ENCODE assay signal across 25 cellular contexts in the genomic region with DNA sequence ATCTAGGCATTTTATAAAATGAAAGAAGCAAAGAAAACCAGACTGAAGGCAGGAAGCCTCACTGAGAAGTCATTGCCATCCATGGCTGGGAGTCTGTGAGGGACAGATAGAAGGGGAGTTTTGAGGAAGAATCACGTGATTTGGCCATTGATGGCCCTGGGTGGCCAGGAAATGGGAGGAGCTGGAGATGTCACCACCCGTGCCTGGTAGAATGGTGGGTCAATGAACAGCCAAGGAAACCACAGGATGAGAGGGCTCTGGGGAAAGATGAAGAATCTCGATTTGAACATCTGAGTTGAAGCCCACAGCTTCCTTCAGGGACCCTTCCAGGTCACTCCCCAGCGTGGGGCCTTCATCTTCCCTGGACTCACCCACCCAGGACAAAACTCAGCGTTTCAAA.
DNase-seq lines count a peak whose midpoint lies in the region; ATAC-seq and TF ChIP-seq lines count a peak whose summit lies in the region.
"Had no signal": no experiment of that assay in that cellular context is flagged by ENCODE, and none has a peak within 500 bp of the region (broad histone marks: within the 10 kb centered on the region; RNA-seq: fewer than 3 reads in every experiment).

No MANE protein-coding gene starts in this region.

- DNase-seq in left ventricle myocardium inferior (no peak), heart left ventricle (no peak), coronary artery (ENCODE audit: low spot score) (peak; percentile 55), gastrocnemius medialis (no peak), mesendoderm (no peak), activated gamma-delta T cell (lab: John Stamatoyannopoulos, UW) (no peak)
- no peak for DNase-seq in activated CD4-positive, CD25-positive, alpha-beta regulatory T cell treated with anti-CD3 and anti-CD28 coated beads, Interleukin-2, amount 50 U/mL, for 72 hours
- DNase-seq: activated CD4-positive, alpha-beta memory T cell treated with anti-CD3 and anti-CD28 coated beads for 36 hours; activated CD4-positive, CD25-positive, alpha-beta regulatory T cell; activated naive CD8-positive, alpha-beta T cell treated with anti-CD3 and anti-CD28 coated beads, Interleukin-2, amount 10 ng/mL, durations not matched to agents 7 days and 5 days; Karpas-422; mammary epithelial cell; NCI-H1417 treated with DMSO at 0.1 percent for 48 hours; NCI-H2081; NCI-H226; RPMI8226; stimulated activated CD4-positive, alpha-beta T cell treated with anti-CD3 and anti-CD28 coated beads, Interleukin-4, amount 100 ng/mL, for 24 hours; T-helper 1 cell had no signal

- ATAC-seq in heart left ventricle (no peak), gastrocnemius medialis (no peak), GM21526 (IDR thresholded peaks at IDR 0.05; ENCODE audit: low FRiP score, unreplicated experiment) (no peak)
- ATAC-seq: CD8-positive, alpha-beta T cell; stimulated activated effector memory CD8-positive, alpha-beta T cell treated with anti-CD3 and anti-CD28 coated beads, Interleukin-12 subunit alpha, Interleukin-12 subunit beta, amount 100 ng/mL, for 72 hours had no signal

- H3K27me3 ChIP-seq in left ventricle myocardium inferior (ENCODE audit: low read depth) (no peaks in the 10 kb centered on the region), heart left ventricle (no peaks in the 10 kb centered on the region), gastrocnemius medialis (no peaks in the 10 kb centered on the region), mesendoderm (ENCODE audit: insufficient read depth, low read length, poor library complexity) (no peaks in the 10 kb centered on the region)

- no peak for TF ChIP-seq POLR2A in heart left ventricle (IDR thresholded peaks at IDR 0.05)
- no peak for TF ChIP-seq POLR2A in gastrocnemius medialis (IDR thresholded peaks at IDR 0.05)

- in situ Hi-C loops in gastrocnemius medialis (cut with MboI; ENCODE audit: low sequenced_read_pairs in 4 of 4): no loop called here

- H3K9me3 ChIP-seq in left ventricle myocardium inferior (replicated peaks): no peaks in the 10 kb centered on the region
- no peaks in the 10 kb centered on the region for H3K9me3 ChIP-seq in heart left ventricle
- H3K9me3 ChIP-seq in gastrocnemius medialis: no peaks in the 10 kb centered on the region
- H3K9me3 ChIP-seq: HAP-1, heart right ventricle had no signal

- no peak overlapping the region for H3K56ac ChIP-seq in mesendoderm (ENCODE audit: low read length)

- H3K4me1 ChIP-seq in left ventricle myocardium inferior (peaks cover 9% of the 10 kb centered on the region), heart left ventricle (peaks cover 0 to 21% (median 2%) of the 10 kb centered on the region in 12 donors), gastrocnemius medialis (peaks cover 5 to 12% of the 10 kb centered on the region in 2 donors), mesendoderm (ENCODE audit: control insufficient read depth, low read depth, low read length) (no peaks in the 10 kb centered on the region)
- H3K4me1 ChIP-seq: HAP-1 had no signal

- no peak overlapping the region for H2AK5ac ChIP-seq in mesendoderm (ENCODE audit: low read length)

- H3K79me1 ChIP-seq in mesendoderm (ENCODE audit: low read length): no peaks in the 10 kb centered on the region

- no peak overlapping the region for H2BK5ac ChIP-seq in mesendoderm (ENCODE audit: low read length)

- 35 to 49% (median 48%) methylated on average over 5 of the region's 5 CpGs for whole genome bisulfite sequencing in heart left ventricle, 4 donors
- no CpG with 5 or more reads among the region's 5 CpGs for WGBS in mesendoderm (ENCODE audit: extremely low coverage, insufficient coverage, low lambda C conversion rate)

- no peak overlapping the region for H3K4me3 ChIP-seq in left ventricle myocardium inferior
- no peak overlapping the region for H3K4me3 ChIP-seq in heart left ventricle
- H3K4me3 ChIP-seq in coronary artery: no peak overlapping the region
- H3K4me3 ChIP-seq in gastrocnemius medialis: no peak overlapping the region
- no peak overlapping the region for H3K4me3 ChIP-seq in mesendoderm (ENCODE audit: low read length)
- H3K4me3 ChIP-seq: HAP-1, heart right ventricle had no signal

- H3K36me3 ChIP-seq in left ventricle myocardium inferior (no peaks in the 10 kb centered on the region), heart left ventricle (no peaks in the 10 kb centered on the region), gastrocnemius medialis (no peaks in the 10 kb centered on the region), mesendoderm (ENCODE audit: control insufficient read depth, insufficient read depth, low read length) (no peaks in the 10 kb centered on the region)
- H3K36me3 ChIP-seq: HAP-1, heart right ventricle had no signal

- H3K27ac ChIP-seq in left ventricle myocardium inferior (replicated peaks): peak overlapping the region; percentile 7
- peak overlapping the region in 5 of 12 donors; percentile 2 to 60 (median 30) for H3K27ac ChIP-seq in heart left ventricle
- peak overlapping the region; percentile 79 to 83 for H3K27ac ChIP-seq in coronary artery
- peak overlapping the region; percentile 37 to 61 (median 52) for H3K27ac ChIP-seq in gastrocnemius medialis
- H3K27ac ChIP-seq in mesendoderm (ENCODE audit: low read depth, low read length): no peak overlapping the region
- H3K27ac ChIP-seq: epithelial cell of prostate, HL-60 had no signal

- H3K23ac ChIP-seq in mesendoderm (ENCODE audit: low read length): no peak overlapping the region

- no peak overlapping the region for H2BK15ac ChIP-seq in mesendoderm (replicated peaks; ENCODE audit: low read depth)

- no peak overlapping the region for H3K4me2 ChIP-seq in mesendoderm (ENCODE audit: low read length)

- no peak overlapping the region for H3K18ac ChIP-seq in mesendoderm (ENCODE audit: low read length)

- no peak overlapping the region for H3K9ac ChIP-seq in mesendoderm (ENCODE audit: low read length)

- no peak overlapping the region for H4K5ac ChIP-seq in mesendoderm (ENCODE audit: low read length)

- H2BK120ac ChIP-seq in mesendoderm (ENCODE audit: low read depth, low read length): no peak overlapping the region

- H3K79me2 ChIP-seq in mesendoderm (ENCODE audit: control insufficient read depth, insufficient read depth, low read length): no peaks in the 10 kb centered on the region

- intact Hi-C loops in left ventricle myocardium inferior (cut with micrococcal nuclease) (no loop called here), heart left ventricle (cut with DNase I) (no loop called here), gastrocnemius medialis (cut with DNase I; ENCODE audit: low total_unique reads) (no loop called here)

- no peak overlapping the region for H3K4ac ChIP-seq in mesendoderm (ENCODE audit: low read depth, low read length)

- TF ChIP-seq CTCF in left ventricle myocardium inferior (IDR thresholded peaks at IDR 0.05; ENCODE audit: borderline replicate concordance) (no peak), heart left ventricle (IDR thresholded peaks at IDR 0.05) (no peak), coronary artery (IDR thresholded peaks at IDR 0.05) (no peak), gastrocnemius medialis (IDR thresholded peaks at IDR 0.05 in 4 of 5, conservative IDR thresholded peaks at IDR 0.05 in 1 of 5) (no peak)

- H4K8ac ChIP-seq in mesendoderm (ENCODE audit: low read depth, low read length): no peak overlapping the region
